17 cellular contexts compared by ENCODE assay signal in the genomic region with DNA sequence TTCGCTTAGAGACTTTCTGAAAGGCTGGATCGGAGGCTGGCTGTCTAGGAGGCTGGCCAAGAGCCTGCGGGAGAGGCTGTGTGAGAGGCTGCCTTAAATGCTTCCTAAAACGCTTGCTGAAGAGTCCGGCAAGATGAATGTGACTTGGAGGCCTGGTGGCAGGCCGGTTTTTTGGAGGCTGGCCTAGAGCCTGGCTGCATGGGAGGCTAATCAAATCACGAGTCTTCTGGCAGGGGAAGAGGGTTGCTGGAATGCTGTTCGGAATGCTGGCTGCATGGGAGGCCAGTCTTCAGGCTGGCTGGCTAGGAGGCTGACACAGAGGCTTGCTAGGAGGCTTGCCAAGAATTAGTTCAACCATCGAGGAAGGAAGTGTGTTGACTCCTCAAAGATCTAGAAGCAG.
A peak's percentile ranks its signal among the peaks of the same experiment; 100 is the strongest.
DNase-seq lines count a peak whose midpoint lies in the region; ATAC-seq and TF ChIP-seq lines count a peak whose summit lies in the region.
"Had no signal": no experiment of that assay in that cellular context is flagged by ENCODE, and none has a peak within 500 bp of the region (broad histone marks: within the 10 kb centered on the region; RNA-seq: fewer than 3 reads in every experiment).

No MANE protein-coding gene starts in this region.

- no peak overlapping the region for H3K27ac ChIP-seq in fibroblast of lung (ENCODE audit: insufficient read depth, low read length)
- H3K27ac ChIP-seq: hepatocyte had no signal

- no peak overlapping the region for H2AFZ ChIP-seq in fibroblast of lung (ENCODE audit: low read length)
- H2AFZ ChIP-seq: hepatocyte had no signal

- H4K20me1 ChIP-seq in fibroblast of lung (ENCODE audit: control insufficient read depth, extremely low read depth, insufficient read depth, low read length), result no peaks in the 10 kb centered on the region

- H3K4me3 ChIP-seq in fibroblast of lung (replicated peaks in 1 of 4; ENCODE audit: control extremely low read depth in 1 of 4, insufficient read depth in 1 of 4, low read depth in 3 of 4, low read length in 4 of 4), result no peak overlapping the region
- H3K4me3 ChIP-seq: hepatocyte had no signal

- H3K4me2 ChIP-seq in fibroblast of lung (ENCODE audit: extremely low read depth, insufficient read depth, low read length), result no peak overlapping the region
- H3K4me2 ChIP-seq: hepatocyte had no signal

- no peaks in the 10 kb centered on the region for H3K9me3 Mint-ChIP-seq in mesothelial cell of epicardium
- H3K9me3 Mint-ChIP-seq in activated naive CD8-positive, alpha-beta T cell treated with anti-CD3 and anti-CD28 coated beads for 36 hours, result no peaks in the 10 kb centered on the region
- H3K9me3 Mint-ChIP-seq: activated naive CD8-positive, alpha-beta T cell treated with anti-CD3 and anti-CD28 coated beads, Interleukin-2, amount 50 U/mL, for 24 hours; activated T-cell treated with anti-CD3 and anti-CD28 coated beads, Interleukin-2, amount 50 U/mL, for 72 hours had no signal

- H3K4me1 ChIP-seq in fibroblast of lung (ENCODE audit: control insufficient read depth, extremely low read depth, insufficient read depth, low read length), result no peaks in the 10 kb centered on the region

- peak overlapping the region; percentile 80 for H3K27ac Mint-ChIP-seq in mesothelial cell of epicardium
- no peak overlapping the region for H3K27ac Mint-ChIP-seq in activated naive CD8-positive, alpha-beta T cell treated with anti-CD3 and anti-CD28 coated beads for 36 hours
- H3K27ac Mint-ChIP-seq: activated naive CD8-positive, alpha-beta T cell treated with anti-CD3 and anti-CD28 coated beads, Interleukin-2, amount 50 U/mL, for 24 hours; activated T-cell treated with anti-CD3 and anti-CD28 coated beads, Interleukin-2, amount 50 U/mL, for 72 hours had no signal

- peak; percentile 45 for DNase-seq in Right ventricle myocardium inferior (ENCODE audit: missing footprints)
- no peak for DNase-seq in cardiac septum (ENCODE audit: low spot score)
- peak; percentile 56 to 66 for DNase-seq in fibroblast of lung (ENCODE audit: low read depth in 2 of 2)
- no peak for DNase-seq in mesothelial cell of epicardium (ENCODE audit: low spot score in 2 of 2, unreplicated experiment in 2 of 2)
- no peak for DNase-seq in activated naive CD8-positive, alpha-beta T cell treated with anti-CD3 and anti-CD28 coated beads for 36 hours
- no peak for DNase-seq in erythroblast (lab: John Stamatoyannopoulos, UW)
- no peak for DNase-seq in globus pallidus (ENCODE audit: low spot score)
- DNase-seq in NCI-H526 (lab: John Stamatoyannopoulos, UW), result no peak
- DNase-seq: 8988T; activated CD4-positive, alpha-beta T cell treated with anti-CD3 and anti-CD28 coated beads, Interleukin-2, amount 50 U/mL, for 4 hours; activated naive CD8-positive, alpha-beta T cell treated with anti-CD3 and anti-CD28 coated beads, Interleukin-2, amount 50 U/mL, for 24 hours; activated T-cell treated with anti-CD3 and anti-CD28 coated beads, Interleukin-2, amount 50 U/mL, for 72 hours; DMS53; naive B cell; NCI-H146; stimulated activated CD4-positive, alpha-beta T cell treated with anti-CD3 and anti-CD28 coated beads, Interleukin-2, amount 100 ng/mL, for 24 hours had no signal

- TF ChIP-seq POLR2A in erythroblast (IDR thresholded peaks at IDR 0.05; ENCODE audit: low read length), result no peak

- no peaks in the 10 kb centered on the region for H3K27me3 ChIP-seq in fibroblast of lung (ENCODE audit: control insufficient read depth, insufficient read depth, low read length)
- H3K27me3 ChIP-seq: hepatocyte had no signal

- intact Hi-C loops in Right ventricle myocardium inferior (cut with DNase I), result no loop called here
- intact Hi-C loops in cardiac septum (cut with DNase I), result no loop called here

- H3K9ac ChIP-seq in fibroblast of lung (ENCODE audit: insufficient read depth, low read length), result no peak overlapping the region

- no peaks in the 10 kb centered on the region for H3K27me3 Mint-ChIP-seq in mesothelial cell of epicardium (ENCODE audit: low read depth)
- H3K27me3 Mint-ChIP-seq in activated naive CD8-positive, alpha-beta T cell treated with anti-CD3 and anti-CD28 coated beads for 36 hours, result peaks cover 3% of the 10 kb centered on the region
- H3K27me3 Mint-ChIP-seq: activated naive CD8-positive, alpha-beta T cell treated with anti-CD3 and anti-CD28 coated beads, Interleukin-2, amount 50 U/mL, for 24 hours had no signal

- H3K79me2 ChIP-seq in fibroblast of lung (ENCODE audit: control insufficient read depth, insufficient read depth, low read length), result no peaks in the 10 kb centered on the region
- H3K79me2 ChIP-seq: hepatocyte had no signal

- H3K4me1 Mint-ChIP-seq in mesothelial cell of epicardium, result peaks cover 40% of the 10 kb centered on the region
- no peaks in the 10 kb centered on the region for H3K4me1 Mint-ChIP-seq in activated naive CD8-positive, alpha-beta T cell treated with anti-CD3 and anti-CD28 coated beads for 36 hours
- H3K4me1 Mint-ChIP-seq: activated naive CD8-positive, alpha-beta T cell treated with anti-CD3 and anti-CD28 coated beads, Interleukin-2, amount 50 U/mL, for 24 hours; naive B cell had no signal

- no peak overlapping the region for H3K4me3 Mint-ChIP-seq in mesothelial cell of epicardium
- H3K4me3 Mint-ChIP-seq in activated naive CD8-positive, alpha-beta T cell treated with anti-CD3 and anti-CD28 coated beads for 36 hours, result no peak overlapping the region
- H3K4me3 Mint-ChIP-seq: activated naive CD8-positive, alpha-beta T cell treated with anti-CD3 and anti-CD28 coated beads, Interleukin-2, amount 50 U/mL, for 24 hours; activated T-cell treated with anti-CD3 and anti-CD28 coated beads, Interleukin-2, amount 50 U/mL, for 72 hours; naive B cell had no signal

- H3K36me3 Mint-ChIP-seq in mesothelial cell of epicardium, result no peaks in the 10 kb centered on the region
- no peaks in the 10 kb centered on the region for H3K36me3 Mint-ChIP-seq in activated naive CD8-positive, alpha-beta T cell treated with anti-CD3 and anti-CD28 coated beads for 36 hours
- H3K36me3 Mint-ChIP-seq: naive B cell had no signal

- H3K9me3 ChIP-seq in fibroblast of lung (ENCODE audit: control insufficient read depth, insufficient read depth, low read depth, low read length), result no peaks in the 10 kb centered on the region

- no peak for TF ChIP-seq CTCF in fibroblast of lung (conservative IDR thresholded peaks at IDR 0.05 in 1 of 2, IDR thresholded peaks at IDR 0.05 in 1 of 2; ENCODE audit: low read depth in 1 of 2, low read length in 2 of 2)
- TF ChIP-seq CTCF in mesothelial cell of epicardium (IDR thresholded peaks at IDR 0.05; ENCODE audit: unreplicated experiment), result no peak

- H3K36me3 ChIP-seq in fibroblast of lung (ENCODE audit: control insufficient read depth, insufficient read depth, low read length), result no peaks in the 10 kb centered on the region

- ATAC-seq in Right ventricle myocardium inferior, result no peak
- ATAC-seq: activated naive CD8-positive, alpha-beta T cell treated with anti-CD3 and anti-CD28 coated beads, Interleukin-2, amount 50 U/mL, for 24 hours; activated T-cell treated with anti-CD3 and anti-CD28 coated beads, Interleukin-2, amount 50 U/mL, for 72 hours had no signal

Comparison
In these comparisons a context has a peak if more than half of its experiments do, and no peak if none do; other contexts are left out.
1. DNase-seq: peak in Right ventricle myocardium inferior (single experiment) and fibroblast of lung (2 of 2); none in cardiac septum (single experiment), mesothelial cell of epicardium (0 of 2), activated naive CD8-positive, alpha-beta T cell treated with anti-CD3 and anti-CD28 coated beads for 36 hours (single experiment), erythroblast (0 of 2), globus pallidus (single experiment) and NCI-H526 (0 of 2).